Comparison of ENCODE assay signal across 8 cellular contexts in genomic region chrX:136250191-136251041, GRCh38. TPM values are rescaled to one million over a fixed set of nuclear protein-coding genes. Genes with fewer than 3 reads are reported as not detected.
DNase-seq lines count a peak whose midpoint lies in the region; ATAC-seq and TF ChIP-seq lines count a peak whose summit lies in the region.

No MANE protein-coding gene starts in this region.

- H3K4me1 ChIP-seq in Caco-2 (no peaks in the 10 kb centered on the region), HUES64 (ENCODE audit: insufficient read depth, low read length) (no peaks in the 10 kb centered on the region; the same call in 1 of the 2 replicates), neutrophil (ENCODE audit: control insufficient read depth in 1 of 2, insufficient read depth in 1 of 2, low read depth in 1 of 2, low read length in 1 of 2) (peaks cover 4 to 6% of the 10 kb centered on the region in 2 experiments), uterus (no peaks in the 10 kb centered on the region)

- H3K36me3 ChIP-seq in Caco-2 (ENCODE audit: control insufficient read depth, insufficient read depth, low read length), result no peaks in the 10 kb centered on the region
- H3K36me3 ChIP-seq in HUES64 (ENCODE audit: insufficient read depth, low read length), result 0 out of 2 replicates have a peak, but pooled peaks cover 2% of the 10 kb centered on the region
- H3K36me3 ChIP-seq in neutrophil, result no peaks in the 10 kb centered on the region
- H3K36me3 ChIP-seq in uterus, result no peaks in the 10 kb centered on the region

- H3K27me3 Mint-ChIP-seq in Caco-2 (ENCODE audit: insufficient read depth, unreplicated experiment), result no peaks in the 10 kb centered on the region

- peak; percentile 34 for ATAC-seq in GM21515 (IDR thresholded peaks at IDR 0.05; ENCODE audit: unreplicated experiment)

- intact Hi-C loops in Caco-2 (cut with micrococcal nuclease; ENCODE audit: unreplicated experiment) (loop anchor here (2.0 kb wide), 1 partner anchor 246 kb away; the partner anchor contains the start of gene HTATSF1), uterus (cut with DNase I; ENCODE audit: low total_unique reads) (no loop called here)

- H3K9me3 Mint-ChIP-seq in Caco-2 (ENCODE audit: unreplicated experiment), result no peaks in the 10 kb centered on the region

- POLR2A ChIA-PET in Caco-2 (lab: Charles Lee), result no interaction called here

- TF ChIP-seq POLR2A in uterus (IDR thresholded peaks at IDR 0.05), result no peak

- H3K4me1 Mint-ChIP-seq in Caco-2 (ENCODE audit: low read depth, unreplicated experiment), result no peaks in the 10 kb centered on the region

- peak overlapping the region; percentile 79 for H3K9ac ChIP-seq in HUES64 (ENCODE audit: low read depth, low read length)

- H3K9me3 ChIP-seq in Caco-2 (no peaks in the 10 kb centered on the region), HUES64 (ENCODE audit: insufficient read depth, low read depth, low read length) (no peaks in the 10 kb centered on the region), neutrophil (no peaks in the 10 kb centered on the region), uterus (no peaks in the 10 kb centered on the region)

- DNase-seq in Caco-2 (peak in 1 of 2 experiments; percentile 3), activated T-cell treated with anti-CD3 and anti-CD28 coated beads for 1 hour (ENCODE audit: low read depth) (peak; percentile 23), fibroblast of peridontal ligament (ENCODE audit: extremely low read depth) (peak; percentile 29), uterus (no peak), NCI-H1105 (lab: John Stamatoyannopoulos, UW) (no peak)

- H3K27me3 ChIP-seq in Caco-2 (replicated peaks; ENCODE audit: control insufficient read depth, insufficient read depth, low read length) (no peaks in the 10 kb centered on the region), HUES64 (ENCODE audit: insufficient read depth, low read length) (no peaks in the 10 kb centered on the region), neutrophil (peaks cover 13% of the 10 kb centered on the region), uterus (no peaks in the 10 kb centered on the region)

- H3K27ac ChIP-seq in HUES64 (ENCODE audit: low read depth, low read length) (no peak overlapping the region), neutrophil (no peak overlapping the region), uterus (peak overlapping the region; percentile 75 to 83)

- H3K4me3 Mint-ChIP-seq in Caco-2 (ENCODE audit: unreplicated experiment), result peak overlapping the region; percentile 83

- H3K4me3 ChIP-seq in Caco-2 (ENCODE audit: low read depth, low read length) (peak overlapping the region; percentile 65), HUES64 (ENCODE audit: low read length) (peak overlapping the region; percentile 71), neutrophil (ENCODE audit: low read depth in 1 of 2, low read length in 1 of 2) (peak overlapping the region; percentile 62 to 69), uterus (peak overlapping the region; percentile 38 to 82)

- H3K36me3 Mint-ChIP-seq in Caco-2 (ENCODE audit: insufficient read depth, unreplicated experiment), result no peaks in the 10 kb centered on the region

- no peak overlapping the region for H3K27ac Mint-ChIP-seq in Caco-2 (ENCODE audit: unreplicated experiment)

- TF ChIP-seq CTCF in Caco-2 (IDR thresholded peaks at IDR 0.05; ENCODE audit: insufficient read depth in 1 of 2, low read depth in 1 of 2, low read length in 1 of 2, severe bottlenecking in 1 of 2, unreplicated experiment in 1 of 2) (no peak), neutrophil (IDR thresholded peaks at IDR 0.05) (no peak), uterus (IDR thresholded peaks at IDR 0.05) (no peak)

- 5% methylated on average over 53 of the region's 53 CpGs for WGBS in HUES64

- BruUV-seq in Caco-2 (replicated peaks; lab: Mats Ljungman, UMichigan), result no TSS peak

- CTCF ChIA-PET in Caco-2 (lab: Charles Lee), result no interaction called here

RNA-seq across cellular contexts. Expression of gene MAP7D3, which starts 0.8 kb away (rescaled TPM):
- total RNA-seq in Caco-2 (2022) (5.7 and 6.0 TPM in 2 replicates), uterus (10 to 100 TPM; 13.8 to 28.5 (median 20.4) TPM)
- 12.4 TPM for polyA plus RNA-seq in HUES64 (2013, experiment 1 of 2)
- 13.7 TPM for polyA plus RNA-seq in HUES64 (2013, experiment 2 of 2)

RNA-seq across cellular contexts. Expression of gene ADGRG4, which starts 50.3 kb away (rescaled TPM):
- not detected in 2 replicates for total RNA-seq in Caco-2 (2022)
- polyA plus RNA-seq in HUES64 (2013, experiment 1 of 2), result not detected
- not detected for polyA plus RNA-seq in HUES64 (2013, experiment 2 of 2)
- 1 to 10 TPM in 2 of 4 donors, not detected in 2; 2.0 to 4.4 TPM for total RNA-seq in uterus

Comparison
In these comparisons a context has a peak if more than half of its experiments do, and no peak if none do; other contexts are left out.
1. DNase-seq: peak in activated T-cell treated with anti-CD3 and anti-CD28 coated beads for 1 hour (single experiment) and fibroblast of peridontal ligament (single experiment); none in uterus (0 of 2) and NCI-H1105 (single experiment).
2. H3K27ac ChIP-seq: peak in uterus (2 of 2); none in HUES64 (single experiment) and neutrophil (single experiment).
3. Peak in every context shown above with its lines, with median percentiles within 50 percentile points of each other: H3K4me3 ChIP-seq.